8 cellular contexts compared by ENCODE assay signal in genomic region chr4:8917868-8918783, GRCh38.
DNase-seq lines count a peak whose midpoint lies in the region; ATAC-seq lines count a peak whose summit lies in the region.

No MANE protein-coding gene starts in this region.

- no peaks in the 10 kb centered on the region for H3K36me3 Mint-ChIP-seq in effector memory CD8-positive, alpha-beta T cell (ENCODE audit: insufficient read depth)

- peaks cover under 1 to 2% of the 10 kb centered on the region in 2 donors for H3K9me3 Mint-ChIP-seq in effector memory CD8-positive, alpha-beta T cell

- DNase-seq in NCI-H2227 (lab: John Stamatoyannopoulos, UW; ENCODE audit: unreplicated experiment) (peak; percentile 63), NCI-H2227 treated with DMSO at 0.1 percent for 48 hours (lab: John Stamatoyannopoulos, UW) (no peak), NCI-H1105 treated with DMSO at 0.1 percent for 48 hours (lab: John Stamatoyannopoulos, UW) (peak; percentile 36), middle frontal gyrus (ENCODE audit: extremely low spot score, low spot score) (peak; percentile 43)
- peak; percentile 77 to 79 for DNase-seq in activated CD4-positive, alpha-beta T cell treated with anti-CD3 and anti-CD28 coated beads, Interleukin-2, amount 50 U/mL, for 48 hours
- peak; percentile 39 to 49 (median 48) for DNase-seq in effector memory CD8-positive, alpha-beta T cell
- peak; percentile 10 to 18 for DNase-seq in stimulated activated CD8-positive, alpha-beta memory T cell treated with anti-CD3 and anti-CD28 coated beads, Interleukin-7, amount 100 ng/mL, for 4 hours (ENCODE audit: low read depth in 2 of 2)

- H3K27me3 Mint-ChIP-seq in effector memory CD8-positive, alpha-beta T cell = peaks cover 8 to 27% of the 10 kb centered on the region in 2 donors

- no peak overlapping the region for H3K4me3 Mint-ChIP-seq in effector memory CD8-positive, alpha-beta T cell

- peaks cover 4 to 12% of the 10 kb centered on the region in 2 donors for H3K4me1 Mint-ChIP-seq in effector memory CD8-positive, alpha-beta T cell (ENCODE audit: low read depth in 2 of 2)

- ATAC-seq in HG02588 (IDR thresholded peaks at IDR 0.05; ENCODE audit: unreplicated experiment) = peak; percentile 71
- ATAC-seq in effector memory CD8-positive, alpha-beta T cell (replicated peaks) = peak; percentile 74

- no peak overlapping the region for H3K27ac Mint-ChIP-seq in effector memory CD8-positive, alpha-beta T cell
